Comparison of ENCODE assay signal across 8 cellular contexts in the genomic region with DNA sequence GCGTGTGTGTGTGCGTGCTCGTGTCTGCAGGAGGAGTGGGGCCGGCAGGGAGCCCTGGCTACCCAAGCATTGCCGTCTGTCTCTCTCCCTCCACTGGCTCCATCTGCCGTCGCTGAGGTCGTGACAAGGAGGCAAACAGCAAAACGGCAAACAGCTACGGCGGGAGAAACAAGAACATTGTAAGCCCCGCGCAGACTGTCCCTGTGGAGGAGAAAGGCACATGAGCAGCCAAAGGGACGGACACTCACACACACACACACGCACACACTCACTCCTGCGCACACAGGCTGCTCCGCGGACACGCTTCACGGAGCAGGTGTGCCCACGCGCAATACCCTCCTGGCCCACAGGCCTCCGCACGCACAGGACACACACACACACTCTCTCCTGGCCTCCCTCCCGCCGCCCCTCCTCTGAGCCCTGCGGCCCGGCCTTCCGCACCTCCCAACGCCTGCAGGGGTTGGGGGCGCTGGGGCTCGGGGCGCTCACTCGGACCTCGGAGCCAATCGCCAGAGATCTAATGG. TPM values are rescaled to one million over a fixed set of nuclear protein-coding genes. Genes with fewer than 3 reads are reported as not detected.
DNase-seq lines count a peak whose midpoint lies in the region; ATAC-seq and TF ChIP-seq lines count a peak whose summit lies in the region.

No MANE protein-coding gene starts in this region.

- POLR2A ChIA-PET in activated CD4-positive, alpha-beta T cell treated with anti-CD3 and anti-CD28 coated beads, Interleukin-2, amount 10 ng/mL, durations not matched to agents 7 days and 5 days (lab: Charles Lee), result no interaction called here

- peaks cover 0 to 21% (median 11%) of the 10 kb centered on the region in 4 donors for H3K27me3 ChIP-seq in upper lobe of left lung

- DNase-seq in activated CD4-positive, alpha-beta T cell treated with anti-CD3 and anti-CD28 coated beads, Interleukin-2, amount 10 ng/mL, durations not matched to agents 7 days and 5 days, result no peak
- DNase-seq in activated CD4-positive, alpha-beta T cell treated with anti-CD3 and anti-CD28 coated beads, Interleukin-2, amount 10 ng/mL, durations not matched to agents 24 days and 14 days, result no peak
- DNase-seq in NCI-H1105 (lab: John Stamatoyannopoulos, UW), result peak; percentile 5
- no peak for DNase-seq in central memory CD8-positive, alpha-beta T cell (ENCODE audit: low spot score in 2 of 2)
- no peak for DNase-seq in memory B cell (ENCODE audit: low spot score in 2 of 2)
- peak in 1 of 2 donors; percentile 85 for DNase-seq in upper lobe of left lung
- no peak for DNase-seq in HUDEP-2 (lab: John Stamatoyannopoulos, UW; ENCODE audit: unreplicated experiment in 76 of 76)

- H3K4me3 ChIP-seq in upper lobe of left lung, result peak overlapping the region; percentile 10 to 57 (median 52)

- H3K36me3 ChIP-seq in upper lobe of left lung, result no peaks in the 10 kb centered on the region

- no peak overlapping the region for H3K27ac Mint-ChIP-seq in activated CD4-positive, alpha-beta T cell treated with anti-CD3 and anti-CD28 coated beads, Interleukin-2, amount 10 ng/mL, durations not matched to agents 7 days and 5 days
- no peak overlapping the region for H3K27ac Mint-ChIP-seq in activated CD4-positive, alpha-beta T cell treated with anti-CD3 and anti-CD28 coated beads, Interleukin-2, amount 10 ng/mL, durations not matched to agents 24 days and 14 days
- H3K27ac Mint-ChIP-seq in central memory CD8-positive, alpha-beta T cell (ENCODE audit: low read depth), result no peak overlapping the region
- no peak overlapping the region for H3K27ac Mint-ChIP-seq in memory B cell

- H3K4me1 Mint-ChIP-seq in activated CD4-positive, alpha-beta T cell treated with anti-CD3 and anti-CD28 coated beads, Interleukin-2, amount 10 ng/mL, durations not matched to agents 7 days and 5 days, result peaks cover 20% of the 10 kb centered on the region
- peaks cover 22% of the 10 kb centered on the region for H3K4me1 Mint-ChIP-seq in activated CD4-positive, alpha-beta T cell treated with anti-CD3 and anti-CD28 coated beads, Interleukin-2, amount 10 ng/mL, durations not matched to agents 24 days and 14 days
- H3K4me1 Mint-ChIP-seq in central memory CD8-positive, alpha-beta T cell, result peaks cover 12% of the 10 kb centered on the region
- H3K4me1 Mint-ChIP-seq in memory B cell, result peaks cover 14% of the 10 kb centered on the region

- H3K27ac ChIP-seq in upper lobe of left lung, result peak overlapping the region in 2 of 4 donors; percentile 62 to 70

- ATAC-seq in central memory CD8-positive, alpha-beta T cell (replicated peaks; ENCODE audit: extremely low read depth, poor library complexity, severe bottlenecking), result peak; percentile 21
- ATAC-seq in memory B cell (ENCODE audit: low read depth) (peak; percentile 26), upper lobe of left lung (ENCODE audit: low FRiP score in 2 of 2) (peak; percentile 15 to 44), HG02973 (IDR thresholded peaks at IDR 0.05; ENCODE audit: unreplicated experiment) (no peak)

- H3K27me3 Mint-ChIP-seq in activated CD4-positive, alpha-beta T cell treated with anti-CD3 and anti-CD28 coated beads, Interleukin-2, amount 10 ng/mL, durations not matched to agents 7 days and 5 days, result peaks cover 8% of the 10 kb centered on the region
- peaks cover 9% of the 10 kb centered on the region for H3K27me3 Mint-ChIP-seq in activated CD4-positive, alpha-beta T cell treated with anti-CD3 and anti-CD28 coated beads, Interleukin-2, amount 10 ng/mL, durations not matched to agents 24 days and 14 days
- peaks cover 3% of the 10 kb centered on the region for H3K27me3 Mint-ChIP-seq in central memory CD8-positive, alpha-beta T cell
- peaks cover 5% of the 10 kb centered on the region for H3K27me3 Mint-ChIP-seq in memory B cell

- H3K36me3 Mint-ChIP-seq in activated CD4-positive, alpha-beta T cell treated with anti-CD3 and anti-CD28 coated beads, Interleukin-2, amount 10 ng/mL, durations not matched to agents 7 days and 5 days (ENCODE audit: low read depth), result no peaks in the 10 kb centered on the region
- H3K36me3 Mint-ChIP-seq in activated CD4-positive, alpha-beta T cell treated with anti-CD3 and anti-CD28 coated beads, Interleukin-2, amount 10 ng/mL, durations not matched to agents 24 days and 14 days (ENCODE audit: low read depth), result no peaks in the 10 kb centered on the region
- peaks cover 8% of the 10 kb centered on the region for H3K36me3 Mint-ChIP-seq in central memory CD8-positive, alpha-beta T cell (ENCODE audit: insufficient read depth)
- no peaks in the 10 kb centered on the region for H3K36me3 Mint-ChIP-seq in memory B cell

- no peak for TF ChIP-seq EP300 in upper lobe of left lung (IDR thresholded peaks at IDR 0.05)

- peak overlapping the region; percentile 32 for H3K4me3 Mint-ChIP-seq in activated CD4-positive, alpha-beta T cell treated with anti-CD3 and anti-CD28 coated beads, Interleukin-2, amount 10 ng/mL, durations not matched to agents 7 days and 5 days
- no peak overlapping the region for H3K4me3 Mint-ChIP-seq in activated CD4-positive, alpha-beta T cell treated with anti-CD3 and anti-CD28 coated beads, Interleukin-2, amount 10 ng/mL, durations not matched to agents 24 days and 14 days
- H3K4me3 Mint-ChIP-seq in central memory CD8-positive, alpha-beta T cell, result no peak overlapping the region
- no peak overlapping the region for H3K4me3 Mint-ChIP-seq in memory B cell

- intact Hi-C loops in activated CD4-positive, alpha-beta T cell treated with anti-CD3 and anti-CD28 coated beads, Interleukin-2, amount 10 ng/mL, durations not matched to agents 24 days and 14 days (cut with micrococcal nuclease), result no loop called here

- CTCF ChIA-PET in activated CD4-positive, alpha-beta T cell treated with anti-CD3 and anti-CD28 coated beads, Interleukin-2, amount 10 ng/mL, durations not matched to agents 7 days and 5 days (lab: Charles Lee), result interaction anchor here (1.0 kb wide), 1 partner anchor 49 kb away, joined by 3 read pairs; no protein-coding TSS in a partner anchor

- 7 to 11% methylated on average over 9 to 36 of the region's 36 CpGs for WGBS in upper lobe of left lung, 2 donors

- peak in 1 of 6 experiments; percentile 5 for TF ChIP-seq CTCF in upper lobe of left lung (IDR thresholded peaks at IDR 0.05)

- H3K9me3 Mint-ChIP-seq in activated CD4-positive, alpha-beta T cell treated with anti-CD3 and anti-CD28 coated beads, Interleukin-2, amount 10 ng/mL, durations not matched to agents 7 days and 5 days, result no peaks in the 10 kb centered on the region
- no peaks in the 10 kb centered on the region for H3K9me3 Mint-ChIP-seq in activated CD4-positive, alpha-beta T cell treated with anti-CD3 and anti-CD28 coated beads, Interleukin-2, amount 10 ng/mL, durations not matched to agents 24 days and 14 days
- H3K9me3 Mint-ChIP-seq in central memory CD8-positive, alpha-beta T cell, result no peaks in the 10 kb centered on the region
- no peaks in the 10 kb centered on the region for H3K9me3 Mint-ChIP-seq in memory B cell

- H3K9me3 ChIP-seq in upper lobe of left lung, result no peaks in the 10 kb centered on the region

- TF ChIP-seq POLR2A in upper lobe of left lung (IDR thresholded peaks at IDR 0.05), result no peak

- peaks cover 15 to 53% (median 25%) of the 10 kb centered on the region in 4 donors for H3K4me1 ChIP-seq in upper lobe of left lung

RNA-seq across cellular contexts. Expression of a gene that starts 0.9 kb away (rescaled TPM):
- not detected for total RNA-seq in activated CD4-positive, alpha-beta T cell treated with anti-CD3 and anti-CD28 coated beads, Interleukin-2, amount 10 ng/mL, durations not matched to agents 7 days and 5 days
- total RNA-seq in activated CD4-positive, alpha-beta T cell treated with anti-CD3 and anti-CD28 coated beads, Interleukin-2, amount 10 ng/mL, durations not matched to agents 24 days and 14 days, result not detected in 2 replicates
- not detected for total RNA-seq in upper lobe of left lung

RNA-seq across cellular contexts. Expression of a gene that starts 23.6 kb away (rescaled TPM):
- 10 to 100 TPM; 54.6 to 56.8 TPM for total RNA-seq in activated CD4-positive, alpha-beta T cell treated with anti-CD3 and anti-CD28 coated beads, Interleukin-2, amount 10 ng/mL, durations not matched to agents 7 days and 5 days
- total RNA-seq in activated CD4-positive, alpha-beta T cell treated with anti-CD3 and anti-CD28 coated beads, Interleukin-2, amount 10 ng/mL, durations not matched to agents 24 days and 14 days, result 14.5 and 15.2 TPM in 2 replicates
- 100 to 1,000 TPM; 147 to 605 (median 204) TPM for total RNA-seq in upper lobe of left lung
